ENCODE assay signal across 10 cellular contexts in genomic region chr7:158655931-158656441, GRCh38. TPM values are rescaled to one million over a fixed set of nuclear protein-coding genes. Genes with fewer than 3 reads are reported as not detected.
A peak's percentile ranks its signal among the peaks of the same experiment; 100 is the strongest.
DNase-seq lines count a peak whose midpoint lies in the region; ATAC-seq, FAIRE-seq and TF ChIP-seq lines count a peak whose summit lies in the region.
"Had no signal": no experiment of that assay in that cellular context is flagged by ENCODE, and none has a peak within 500 bp of the region (broad histone marks: within the 10 kb centered on the region; RNA-seq: fewer than 3 reads in every experiment).

No MANE protein-coding gene starts in this region.

- H3K27ac ChIP-seq in body of pancreas: no peak overlapping the region

- H3K4me3 ChIP-seq in bronchial epithelial cell (ENCODE audit: low read depth, low read length) (no peak overlapping the region), body of pancreas (no peak overlapping the region)

- no peaks in the 10 kb centered on the region for H3K9me3 ChIP-seq in body of pancreas

- ATAC-seq in GM21381 (IDR thresholded peaks at IDR 0.05; ENCODE audit: unreplicated experiment): peak; percentile 96
- peak; percentile 98 for ATAC-seq in HG03439 (IDR thresholded peaks at IDR 0.05; ENCODE audit: unreplicated experiment)
- ATAC-seq in body of pancreas: no peak

- in situ Hi-C loops in GM13976 (cut with MboI; ENCODE audit: low sequenced_read_pairs, unreplicated experiment): no loop called here

- no peak for TF ChIP-seq POLR2A in body of pancreas (IDR thresholded peaks at IDR 0.05)

- TF ChIP-seq CTCF in GM13976 (IDR thresholded peaks at IDR 0.05; ENCODE audit: borderline replicate concordance, control extremely low read depth, extremely low read depth, insufficient read depth, missing control alignments) (no peak), bronchial epithelial cell (IDR thresholded peaks at IDR 0.05; ENCODE audit: insufficient read depth, low read length, severe bottlenecking) (no peak), body of pancreas (IDR thresholded peaks at IDR 0.05) (no peak)

- peaks cover 13% of the 10 kb centered on the region for H3K4me1 ChIP-seq in body of pancreas

- intact Hi-C loops in body of pancreas (cut with DNase I): no loop called here
- intact Hi-C loops in posterior vena cava (cut with DNase I): no loop called here

- H3K36me3 ChIP-seq in bronchial epithelial cell (ENCODE audit: control insufficient read depth, insufficient read depth, low read length) (peaks cover 1% of the 10 kb centered on the region), body of pancreas (replicated peaks in 1 of 2; ENCODE audit: insufficient read depth in 1 of 2, low read depth in 2 of 2) (no peaks in the 10 kb centered on the region)

- WGBS in body of pancreas, 2 donors: 78 to 94% methylated on average over 7 of the region's 7 CpGs

- no peak for FAIRE-seq in bronchial epithelial cell (lab: Jason Lieb, UNC)
- FAIRE-seq: G401.6 had no signal

- H3K27me3 ChIP-seq in bronchial epithelial cell (ENCODE audit: control insufficient read depth, insufficient read depth, low read length): no peaks in the 10 kb centered on the region
- H3K27me3 ChIP-seq in body of pancreas: no peaks in the 10 kb centered on the region

- DNase-seq in GM13976 (ENCODE audit: low spot score) (peak; percentile 88), bronchial epithelial cell (ENCODE audit: low read depth) (peak; percentile 82), NCI-H187 (lab: John Stamatoyannopoulos, UW) (no peak), body of pancreas (no peak), 8988T (no peak), posterior vena cava (ENCODE audit: low spot score) (no peak)
- DNase-seq: NK-92 treated with Interleukin-12 subunit alpha and Interleukin-12 subunit beta, amount 100 ng/mL, for 24 hours had no signal

RNA-seq across cellular contexts. Expression of gene NCAPG2, which starts 48.6 kb away (rescaled TPM):
- total RNA-seq in bronchial epithelial cell (3.2 and 3.5 TPM in 2 replicates), body of pancreas (1 to 10 TPM in 1 of 2 donors, under 1 TPM in 1; 0.66 to 8.8 TPM), posterior vena cava (1 to 10 TPM; 6.4 to 8.4 TPM)

Comparison
In these comparisons a context has a peak if more than half of its experiments do, and no peak if none do; other contexts are left out.
1. DNase-seq: peak in GM13976 (single experiment) and bronchial epithelial cell (single experiment); none in NCI-H187 (0 of 2), body of pancreas (0 of 4), 8988T (single experiment) and posterior vena cava (single experiment).